Comparison of ENCODE assay signal across 8 cellular contexts in the genomic region with DNA sequence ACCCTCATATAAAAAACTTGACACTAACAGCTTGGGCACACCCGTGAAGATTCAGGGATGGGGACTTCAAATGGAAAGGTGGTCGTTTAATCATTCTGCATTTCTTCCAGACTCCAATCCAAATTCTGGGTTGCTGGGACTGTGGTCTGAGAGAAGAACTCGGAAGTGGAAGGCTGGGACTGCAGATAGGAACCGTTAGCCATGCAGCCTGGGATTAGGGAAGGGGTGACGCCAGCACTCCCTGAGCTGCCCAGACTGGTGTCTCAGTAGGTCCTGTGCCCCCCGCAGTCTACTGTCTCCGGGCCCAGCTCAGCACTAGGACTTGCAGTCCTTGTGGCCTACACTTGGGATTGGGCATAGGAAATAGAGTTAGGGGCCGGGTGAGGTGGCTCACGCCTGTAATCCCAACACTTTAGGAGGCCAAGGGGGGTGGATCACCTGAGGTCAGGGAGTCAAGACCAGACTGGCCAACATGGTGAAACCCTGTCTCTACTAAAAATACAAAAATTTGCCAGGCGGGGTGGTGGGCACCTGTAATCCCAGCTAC. TPM values are rescaled to one million over a fixed set of nuclear protein-coding genes. Genes with fewer than 3 reads are reported as not detected.
DNase-seq lines count a peak whose midpoint lies in the region; ATAC-seq, FAIRE-seq and TF ChIP-seq lines count a peak whose summit lies in the region.

No MANE protein-coding gene starts in this region.

- H3K27ac ChIP-seq in mammary epithelial cell (ENCODE audit: insufficient read depth, low read depth, low read length), result peak overlapping the region; percentile 87

- CTCF ChIA-PET in mammary epithelial cell (lab: Charles Lee; ENCODE audit: low non-redundant PET), result no interaction called here

- H3K4me1 ChIP-seq in mammary epithelial cell (ENCODE audit: insufficient read depth, low read length), result peaks cover 42% of the 10 kb centered on the region

- no peaks in the 10 kb centered on the region for H3K9me3 Mint-ChIP-seq in mesothelial cell of epicardium

- TF ChIP-seq CTCF in mammary epithelial cell (conservative IDR thresholded peaks at IDR 0.05 in 1 of 2, IDR thresholded peaks at IDR 0.05 in 1 of 2; ENCODE audit: extremely low read depth in 1 of 2, insufficient read depth in 1 of 2, low read depth in 1 of 2, low read length in 2 of 2) (no peak), mesothelial cell of epicardium (IDR thresholded peaks at IDR 0.05; ENCODE audit: unreplicated experiment) (no peak)

- WGBS in mammary epithelial cell (ENCODE audit: low coverage, missing lambda C conversion rate), result 57% methylated on average over 9 of the region's 10 CpGs

- FAIRE-seq in RCC 7860 (lab: Jason Lieb, UNC), result no peak

- dilution Hi-C loops in mammary epithelial cell (cut with HindIII; ENCODE audit: low sequenced_read_pairs), result no loop called here

- H3K9ac ChIP-seq in mammary epithelial cell (ENCODE audit: insufficient read depth, low read length), result peak overlapping the region; percentile 42

- peaks cover 15% of the 10 kb centered on the region for H3K36me3 Mint-ChIP-seq in mesothelial cell of epicardium

- no peak for ATAC-seq in Right ventricle myocardium inferior

- H3K4me3 Mint-ChIP-seq in mesothelial cell of epicardium, result peak overlapping the region; percentile 82

- intact Hi-C loops in Right ventricle myocardium inferior (cut with DNase I) (loop anchor here (10.0 kb wide), 1 partner anchor 192 kb away; a partner anchor contains a TSS), cardiac septum (cut with DNase I) (loop anchor here (5.0 kb wide), 1 partner anchor 60 kb away; a partner anchor contains a TSS), mammary epithelial cell (cut with micrococcal nuclease) (loop anchor here (1.0 to 10.0 kb wide), 4 partner anchors 85 to 458 kb away; a partner anchor contains a TSS)

- peaks cover 20% of the 10 kb centered on the region for H3K36me3 ChIP-seq in mammary epithelial cell (ENCODE audit: insufficient read depth, low read length)

- peak overlapping the region; percentile 76 for H2AFZ ChIP-seq in mammary epithelial cell (ENCODE audit: low read depth, low read length)

- H3K27me3 ChIP-seq in mammary epithelial cell (ENCODE audit: insufficient read depth, low read length), result no peaks in the 10 kb centered on the region

- H3K9me3 ChIP-seq in mammary epithelial cell (replicated peaks; ENCODE audit: insufficient read depth, low read length), result no peaks in the 10 kb centered on the region

- no peaks in the 10 kb centered on the region for H3K27me3 Mint-ChIP-seq in mesothelial cell of epicardium (ENCODE audit: low read depth)

- BruUV-seq in mammary epithelial cell (replicated peaks; lab: Mats Ljungman, UMichigan), result no TSS peak

- peak overlapping the region; percentile 83 to 89 (median 86) for H3K4me3 ChIP-seq in mammary epithelial cell (replicated peaks in 1 of 3; ENCODE audit: insufficient read depth in 1 of 3, low read depth in 2 of 3, low read length in 3 of 3)

- H3K79me2 ChIP-seq in mammary epithelial cell (ENCODE audit: insufficient read depth, low read length), result peaks cover 53% of the 10 kb centered on the region

- H3K27ac Mint-ChIP-seq in mesothelial cell of epicardium, result peak overlapping the region; percentile 99

- peaks cover 63% of the 10 kb centered on the region for H3K4me1 Mint-ChIP-seq in mesothelial cell of epicardium

- peak overlapping the region; percentile 76 for H3K4me2 ChIP-seq in mammary epithelial cell (ENCODE audit: insufficient read depth, low read depth, low read length)

- in situ Hi-C loops in mammary epithelial cell (cut with MboI; ENCODE audit: low sequenced_read_pairs in 2 of 2), result no loop called here

- peak; percentile 54 for DNase-seq in Right ventricle myocardium inferior (ENCODE audit: missing footprints)
- no peak for DNase-seq in cardiac septum (ENCODE audit: low spot score)
- DNase-seq in mammary epithelial cell, result no peak
- DNase-seq in mesothelial cell of epicardium (ENCODE audit: low spot score in 2 of 2, unreplicated experiment in 2 of 2), result no peak
- no peak for DNase-seq in activated CD4-positive, CD25-positive, alpha-beta regulatory T cell treated with anti-CD3 and anti-CD28 coated beads, Interleukin-2, amount 50 U/mL, for 72 hours
- no peak for DNase-seq in NCI-H187 treated with DMSO at 0.1 percent for 48 hours (lab: John Stamatoyannopoulos, UW)
- no peak for DNase-seq in RCC 7860 (ENCODE audit: low spot score)
- no peak for DNase-seq in occipital lobe (lab: John Stamatoyannopoulos, UW)

- H4K20me1 ChIP-seq in mammary epithelial cell (ENCODE audit: insufficient read depth, low read length), result no peaks in the 10 kb centered on the region

RNA-seq across cellular contexts. Expression of a gene that starts 0.5 kb away (rescaled TPM):
- 102 TPM for total RNA-seq in Right ventricle myocardium inferior
- total RNA-seq in cardiac septum, result 131 TPM
- total RNA-seq in mammary epithelial cell, result 100 to 1,000 TPM; 343 to 506 TPM
- polyA plus RNA-seq in mammary epithelial cell, result 872 TPM
- polyA minus RNA-seq in mammary epithelial cell, result 679 TPM
- total RNA-seq in mesothelial cell of epicardium, result 133 to 139 TPM (median 136 TPM) in 3 replicates
- total RNA-seq in occipital lobe, result 35.2 TPM

RNA-seq across cellular contexts. Expression of a gene that starts 3.0 kb away (rescaled TPM):
- total RNA-seq in Right ventricle myocardium inferior, result 2.0 TPM
- total RNA-seq in cardiac septum, result 1.7 TPM
- 10 to 100 TPM in 1 of 2 donors, 1 to 10 TPM in 1; 9.3 to 28.3 TPM for total RNA-seq in mammary epithelial cell
- polyA plus RNA-seq in mammary epithelial cell, result 12.3 TPM
- polyA minus RNA-seq in mammary epithelial cell, result 57.7 TPM
- 38.6 to 48.2 TPM (median 42.9 TPM) in 3 replicates for total RNA-seq in mesothelial cell of epicardium
- 4.2 TPM for total RNA-seq in occipital lobe

RNA-seq across cellular contexts. Expression of a gene that starts 7.7 kb away (rescaled TPM):
- total RNA-seq in Right ventricle myocardium inferior, result 40.6 TPM
- 69.9 TPM for total RNA-seq in cardiac septum
- 10 to 100 TPM in 1 of 2 donors, 1 to 10 TPM in 1; 7.7 to 27.7 TPM for total RNA-seq in mammary epithelial cell
- polyA plus RNA-seq in mammary epithelial cell, result 6.7 TPM
- polyA minus RNA-seq in mammary epithelial cell, result 5.6 TPM
- 142 to 144 TPM (median 143 TPM) in 3 replicates for total RNA-seq in mesothelial cell of epicardium
- total RNA-seq in occipital lobe, result 117 TPM

RNA-seq across cellular contexts. Expression of a gene that starts 13.7 kb away (rescaled TPM):
- total RNA-seq in Right ventricle myocardium inferior, result 0.70 TPM
- 0.24 TPM for total RNA-seq in cardiac septum
- not detected for total RNA-seq in mammary epithelial cell
- 0.09 TPM for polyA plus RNA-seq in mammary epithelial cell
- polyA minus RNA-seq in mammary epithelial cell, result not detected
- 0.16 to 0.33 TPM (median 0.25 TPM) in 3 replicates for total RNA-seq in mesothelial cell of epicardium
- total RNA-seq in occipital lobe, result not detected

RNA-seq across cellular contexts. Expression of a gene that starts 15.3 kb away (rescaled TPM):
- total RNA-seq in Right ventricle myocardium inferior, result not detected
- not detected for total RNA-seq in cardiac septum
- total RNA-seq in mammary epithelial cell, result under 1 TPM in 1 of 2 donors, not detected in 1; 0.45 TPM
- 0.56 TPM for polyA plus RNA-seq in mammary epithelial cell
- not detected for polyA minus RNA-seq in mammary epithelial cell
- total RNA-seq in mesothelial cell of epicardium, result 0.89 to 1.4 TPM (median 1.3 TPM) in 3 replicates
- total RNA-seq in occipital lobe, result 0.31 TPM
